Comparison of ENCODE assay signal across 8 cellular contexts in the genomic region with DNA sequence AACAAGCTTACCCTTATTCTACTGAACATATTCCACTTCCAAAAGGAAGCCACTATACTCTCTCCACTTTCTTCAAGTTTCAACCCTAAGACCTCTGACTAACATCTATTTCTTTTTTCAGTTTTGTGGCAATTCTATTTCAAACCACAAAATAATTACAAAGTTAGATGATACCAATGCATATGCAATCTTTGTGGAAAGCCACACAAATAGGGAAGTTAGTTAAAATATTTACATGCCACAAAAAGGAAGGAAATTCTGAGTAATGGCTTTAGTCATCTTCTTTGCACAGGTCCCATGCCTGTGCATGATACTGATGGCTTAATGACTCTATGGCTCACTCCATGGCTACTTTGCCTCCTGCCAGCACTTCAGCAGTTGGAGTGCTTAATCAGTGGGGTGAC. TPM values are rescaled to one million over a fixed set of nuclear protein-coding genes. Genes with fewer than 3 reads are reported as not detected.
A peak's percentile ranks its signal among the peaks of the same experiment; 100 is the strongest.
DNase-seq lines count a peak whose midpoint lies in the region; ATAC-seq and TF ChIP-seq lines count a peak whose summit lies in the region.

No MANE protein-coding gene starts in this region.

- H3K4ac ChIP-seq in mesenchymal stem cell (ENCODE audit: low read depth in 1 of 2, low read length in 2 of 2) = peak overlapping the region in 1 of 2 experiments; percentile 26

- no peaks in the 10 kb centered on the region for H3K79me2 ChIP-seq in neural progenitor cell (ENCODE audit: low read depth)

- H2AFZ ChIP-seq in mesenchymal stem cell (ENCODE audit: low read depth, low read length) (no peak overlapping the region), neural progenitor cell (replicated peaks) (no peak overlapping the region)

- H3K9ac ChIP-seq in mesenchymal stem cell (ENCODE audit: low read length) (no peak overlapping the region), neural progenitor cell (no peak overlapping the region)

- CTCF ChIA-PET in A673 (lab: Charles Lee) = no interaction called here

- H3K27ac Mint-ChIP-seq in neural progenitor cell = no peak overlapping the region

- H3K23ac ChIP-seq in mesenchymal stem cell (ENCODE audit: low read length in 2 of 2) = no peak overlapping the region

- no peak overlapping the region for H2BK5ac ChIP-seq in mesenchymal stem cell (ENCODE audit: low read depth, low read length, poor library complexity, severe bottlenecking)

- H2BK120ac ChIP-seq in mesenchymal stem cell (ENCODE audit: low read depth, low read length) = no peak overlapping the region

- H4K20me1 ChIP-seq in neural progenitor cell (ENCODE audit: low read depth) = no peaks in the 10 kb centered on the region

- POLR2A ChIA-PET in A673 (lab: Charles Lee; ENCODE audit: low non-redundant PET) = no interaction called here

- H3K4me1 ChIP-seq in heart left ventricle (peaks cover 0 to 17% (median 0%) of the 10 kb centered on the region in 12 donors), right atrium auricular region (no peaks in the 10 kb centered on the region), mesenchymal stem cell (ENCODE audit: control insufficient read depth, insufficient read depth, low read depth, low read length) (no peaks in the 10 kb centered on the region), A673 (ENCODE audit: insufficient read depth, low read length, poor library complexity, severe bottlenecking) (no peaks in the 10 kb centered on the region), BE2C (peaks cover 3% of the 10 kb centered on the region; the same call in 1 of the 2 replicates), neural progenitor cell (no peaks in the 10 kb centered on the region)

- no peaks in the 10 kb centered on the region for H3F3A ChIP-seq in neural progenitor cell (ENCODE audit: low read depth)

- intact Hi-C loops in heart left ventricle (cut with DNase I) = no loop called here
- intact Hi-C loops in A673 (cut with micrococcal nuclease; ENCODE audit: unreplicated experiment) = no loop called here

- no peak overlapping the region for H3K4me3 Mint-ChIP-seq in neural progenitor cell

- BruUV-seq in A673 (replicated peaks; lab: Mats Ljungman, UMichigan) = no TSS peak

- no peaks in the 10 kb centered on the region for H3K27me3 Mint-ChIP-seq in neural progenitor cell (ENCODE audit: insufficient read depth, low read depth)

- H2BK15ac ChIP-seq in mesenchymal stem cell (ENCODE audit: low read depth, poor library complexity, severe bottlenecking) = no peak overlapping the region

- no peaks in the 10 kb centered on the region for H3K79me1 ChIP-seq in mesenchymal stem cell (replicated peaks; ENCODE audit: low read length, poor library complexity, severe bottlenecking)

- H3K27me3 ChIP-seq in heart left ventricle (peaks cover 0 to 7% (median 0%) of the 10 kb centered on the region in 9 donors), right atrium auricular region (no peaks in the 10 kb centered on the region), mesenchymal stem cell (ENCODE audit: control insufficient read depth in 1 of 2, insufficient read depth in 1 of 2, low read length in 2 of 2) (no peaks in the 10 kb centered on the region), A673 (replicated peaks; ENCODE audit: insufficient read depth, low read depth, low read length, poor library complexity) (no peaks in the 10 kb centered on the region), BE2C (no peaks in the 10 kb centered on the region; the same call in 1 of the 2 replicates), neural progenitor cell (no peaks in the 10 kb centered on the region)

- TF ChIP-seq CTCF in heart left ventricle (IDR thresholded peaks at IDR 0.05) (no peak), right atrium auricular region (IDR thresholded peaks at IDR 0.05) (no peak), A673 (conservative IDR thresholded peaks at IDR 0.05; ENCODE audit: low read depth, low read length) (no peak), BE2C (IDR thresholded peaks at IDR 0.05; ENCODE audit: low read depth, low read length) (no peak), neural progenitor cell (IDR thresholded peaks at IDR 0.05) (no peak)

- H3K4me2 ChIP-seq in mesenchymal stem cell (ENCODE audit: low read length, poor library complexity, severe bottlenecking) (no peak overlapping the region), neural progenitor cell (no peak overlapping the region)

- H2BK12ac ChIP-seq in mesenchymal stem cell (ENCODE audit: low read length in 2 of 2) = peak overlapping the region in 1 of 2 experiments; percentile 52

- ATAC-seq in heart left ventricle = peak in 3 of 4 donors; percentile 26 to 72 (median 50)
- peak; percentile 78 for ATAC-seq in HG03039 (IDR thresholded peaks at IDR 0.05; ENCODE audit: unreplicated experiment)

- no peaks in the 10 kb centered on the region for H3K36me3 Mint-ChIP-seq in neural progenitor cell

- TF ChIP-seq POLR2A in heart left ventricle (IDR thresholded peaks at IDR 0.05) = no peak

- DNase-seq in heart left ventricle (peak in 1 of 5 donors; percentile 20), right atrium auricular region (ENCODE audit: low spot score) (no peak), SKM-1 (lab: John Stamatoyannopoulos, UW; ENCODE audit: unreplicated experiment) (peak; percentile 51), mesenchymal stem cell (peak; percentile 96), A673 (ENCODE audit: low spot score) (no peak), BE2C (no peak), neural progenitor cell (ENCODE audit: low spot score) (no peak)

- no peaks in the 10 kb centered on the region for H3K4me1 Mint-ChIP-seq in neural progenitor cell

- H3K14ac ChIP-seq in mesenchymal stem cell (ENCODE audit: low read length in 2 of 2) = no peak overlapping the region

- H3K27ac ChIP-seq in heart left ventricle = peak overlapping the region in 1 of 12 donors; percentile 32
- H3K27ac ChIP-seq in right atrium auricular region = no peak overlapping the region
- H3K27ac ChIP-seq in mesenchymal stem cell (ENCODE audit: low read length, poor library complexity, severe bottlenecking) = no peak overlapping the region
- H3K27ac ChIP-seq in A673 (ENCODE audit: low read depth, low read length, poor library complexity, severe bottlenecking) = no peak overlapping the region
- H3K27ac ChIP-seq in neural progenitor cell = no peak overlapping the region

- no peak overlapping the region for H2AK5ac ChIP-seq in mesenchymal stem cell (ENCODE audit: low read length, severe bottlenecking)

- peaks cover 7% of the 10 kb centered on the region for H3K9me3 Mint-ChIP-seq in neural progenitor cell

- peak overlapping the region in 1 of 2 experiments; percentile 4 for H3K18ac ChIP-seq in mesenchymal stem cell (ENCODE audit: low read depth in 1 of 2, low read length in 2 of 2)

- H3K36me3 ChIP-seq in heart left ventricle (no peaks in the 10 kb centered on the region), right atrium auricular region (no peaks in the 10 kb centered on the region), mesenchymal stem cell (ENCODE audit: control insufficient read depth in 1 of 2, insufficient read depth in 2 of 2, low read depth in 1 of 2, low read length in 2 of 2) (no peaks in the 10 kb centered on the region), A673 (ENCODE audit: insufficient read depth, low read length, poor library complexity, severe bottlenecking) (no peaks in the 10 kb centered on the region), BE2C (no peaks in the 10 kb centered on the region), neural progenitor cell (no peaks in the 10 kb centered on the region)

- H3K4me3 ChIP-seq in heart left ventricle = no peak overlapping the region
- no peak overlapping the region for H3K4me3 ChIP-seq in right atrium auricular region
- no peak overlapping the region for H3K4me3 ChIP-seq in mesenchymal stem cell (ENCODE audit: insufficient read depth in 1 of 2, low read depth in 1 of 2, low read length in 2 of 2)
- H3K4me3 ChIP-seq in A673 (ENCODE audit: low read depth, low read length, poor library complexity, severe bottlenecking) = no peak overlapping the region
- H3K4me3 ChIP-seq in BE2C (ENCODE audit: low read depth, low read length) = no peak overlapping the region
- no peak overlapping the region for H3K4me3 ChIP-seq in neural progenitor cell

- H4K8ac ChIP-seq in mesenchymal stem cell (ENCODE audit: low read length) = no peak overlapping the region

- H4K91ac ChIP-seq in mesenchymal stem cell (ENCODE audit: low read length) = no peak overlapping the region

- H3K9me3 ChIP-seq in heart left ventricle (peaks cover 0 to 17% (median 0%) of the 10 kb centered on the region in 12 donors), right atrium auricular region (no peaks in the 10 kb centered on the region), mesenchymal stem cell (ENCODE audit: control insufficient read depth, low read length) (peaks cover 4% of the 10 kb centered on the region), A673 (ENCODE audit: low read depth, low read length, poor library complexity, severe bottlenecking) (no peaks in the 10 kb centered on the region), BE2C (no peaks in the 10 kb centered on the region), neural progenitor cell (ENCODE audit: low read depth) (no peaks in the 10 kb centered on the region)

RNA-seq across cellular contexts. Expression of gene MCTP2, which starts 57.0 kb away (rescaled TPM):
- total RNA-seq in heart left ventricle = 10 to 100 TPM in 1 of 9 donors, 1 to 10 TPM in 5, under 1 TPM in 3; 0.35 to 12.1 (median 6.3) TPM
- 1 to 10 TPM in 1 of 2 donors, under 1 TPM in 1; 0.57 to 1.1 TPM for polyA plus RNA-seq in heart left ventricle
- total RNA-seq in right atrium auricular region = 1 to 10 TPM; 2.0 to 5.6 TPM
- polyA plus RNA-seq in mesenchymal stem cell (2013, experiment 1 of 2) = 37.6 TPM
- 36.4 TPM for polyA plus RNA-seq in mesenchymal stem cell (2013, experiment 2 of 2)
- total RNA-seq in A673 (2021) = 0.19 and 0.33 TPM in 2 replicates
- polyA plus RNA-seq in BE2C (2012; ENCODE audit: insufficient read depth, insufficient read length, low read depth) = not detected
- 0.17 and 0.56 TPM in 2 replicates for total RNA-seq in neural progenitor cell (ENCODE audit: low replicate concordance)

Comparison
In these comparisons a context has a peak if more than half of its experiments do, and no peak if none do; other contexts are left out.
1. DNase-seq: peak in SKM-1 (single experiment) and mesenchymal stem cell (single experiment); none in right atrium auricular region (single experiment), A673 (single experiment), BE2C (single experiment) and neural progenitor cell (single experiment).